In genomic region chr14:89366580-89367448, GRCh38 we compare ENCODE assay signal across 1 cellular context.
TF ChIP-seq lines count a peak whose summit lies in the region.

No MANE protein-coding gene starts in this region.

TF ChIP-seq in GM12878, 131 proteins besides CTCF, POLR2A, EP300 and RAD21 (continued from another document):
- TF ChIP-seq E4F1 (IDR thresholded peaks at IDR 0.05; ENCODE audit: borderline replicate concordance, partially characterized antibody) (no peak), USF1 (IDR thresholded peaks at IDR 0.05; ENCODE audit: borderline replicate concordance, extremely low read length, insufficient read depth, low read depth, low read length) (no peak), JUND (IDR thresholded peaks at IDR 0.05; ENCODE audit: low read depth, low read length) (no peak), CBX5 (IDR thresholded peaks at IDR 0.05; ENCODE audit: low read depth) (no peak), RELA (IDR thresholded peaks at IDR 0.05; ENCODE audit: borderline replicate concordance, partially characterized antibody) (no peak), EED (IDR thresholded peaks at IDR 0.05; ENCODE audit: low read depth) (no peak), ZBTB33 (IDR thresholded peaks at IDR 0.05) (no peak)
